In genomic region chr2:15943378-15943851, GRCh38 we compare ENCODE assay signal across 8 cellular contexts. TPM values are rescaled to one million over a fixed set of nuclear protein-coding genes. Genes with fewer than 3 reads are reported as not detected.
DNase-seq lines count a peak whose midpoint lies in the region; ATAC-seq, FAIRE-seq and TF ChIP-seq lines count a peak whose summit lies in the region.

No MANE protein-coding gene starts in this region.

- H3K4me1 Mint-ChIP-seq in H9, result peaks cover 45 to 48% of the 10 kb centered on the region in 2 experiments

- SMC1A ChIA-PET in GM12878 (lab: Charles Lee; ENCODE audit: uncharacterized antibody, unreplicated experiment), result no interaction called here

- intact Hi-C loops in GM12878 (cut with micrococcal nuclease; ENCODE audit: unreplicated experiment), result no loop called here
- intact Hi-C loops in mucosa of descending colon (cut with DNase I, micrococcal nuclease), result loop anchor here (10.0 kb wide), 2 partner anchors 341 to 561 kb away; no protein-coding TSS in a partner anchor

- H3K4me1 ChIP-seq in H9 (ENCODE audit: insufficient read depth, low read length), result peaks cover 3% of the 10 kb centered on the region
- no peaks in the 10 kb centered on the region for H3K4me1 ChIP-seq in GM12878 (ENCODE audit: control insufficient read depth, insufficient read depth, low read length)
- H3K4me1 ChIP-seq in mucosa of descending colon (ENCODE audit: low read depth), result peaks cover 34% of the 10 kb centered on the region

- no peak overlapping the region for H3K23ac ChIP-seq in H9 (ENCODE audit: insufficient read length, low read depth, low read length)

- no CpG with 5 or more reads among the region's 9 CpGs for WGBS in H9 (ENCODE audit: extremely low coverage, insufficient read length, low lambda C conversion rate)
- WGBS in GM12878 (ENCODE audit: insufficient coverage, insufficient replicate concordance, low lambda C conversion rate, missing lambda C conversion rate), result 0% methylated on average over 3 of the region's 9 CpGs

- no peak overlapping the region for H3K4ac ChIP-seq in H9 (ENCODE audit: low read depth, low read length)

- H3K9ac ChIP-seq in H9 (ENCODE audit: extremely low read depth, insufficient read length, low read length) (peak overlapping the region; percentile 79), GM12878 (ENCODE audit: control insufficient read depth, insufficient read depth, low read length) (no peak overlapping the region)

- H3T11ph ChIP-seq in H9 (ENCODE audit: low read length), result no peak overlapping the region

- H2BK5ac ChIP-seq in H9 (ENCODE audit: insufficient read length, low read length), result no peak overlapping the region

- peak overlapping the region in 2 of 3 experiments; percentile 84 to 94; a peak in 4 of 7 replicates for H3K27ac Mint-ChIP-seq in H9

- H3K4me3 ChIP-seq in GM12878 (no peak overlapping the region), mucosa of descending colon (no peak overlapping the region)

- H3K18ac ChIP-seq in H9 (ENCODE audit: insufficient read length, low read depth, low read length), result no peak overlapping the region

- no peak overlapping the region for H3K27ac ChIP-seq in C4-2B
- H3K27ac ChIP-seq in H9 (ENCODE audit: insufficient read length, low read depth, low read length), result no peak overlapping the region
- H3K27ac ChIP-seq in GM12878 (ENCODE audit: control insufficient read depth, insufficient read depth), result no peak overlapping the region

- H3K23me2 ChIP-seq in H9 (ENCODE audit: insufficient read length, low read depth, low read length, poor library complexity, severe bottlenecking), result peaks cover 17% of the 10 kb centered on the region

- H3K9me3 ChIP-seq in H9 (ENCODE audit: control insufficient read depth, low read depth, low read length) (no peaks in the 10 kb centered on the region), GM12878 (replicated peaks; ENCODE audit: control insufficient read depth, insufficient read depth, low read length) (no peaks in the 10 kb centered on the region), mucosa of descending colon (no peaks in the 10 kb centered on the region)

- TF ChIP-seq RAD21 in GM12878 (IDR thresholded peaks at IDR 0.05; ENCODE audit: insufficient read depth, low read depth, low read length), result no peak

- H4K20me1 ChIP-seq in H9 (ENCODE audit: control insufficient read depth, insufficient read depth, insufficient read length), result no peaks in the 10 kb centered on the region
- H4K20me1 ChIP-seq in GM12878 (ENCODE audit: control insufficient read depth, insufficient read depth), result no peaks in the 10 kb centered on the region

- H3K36me3 ChIP-seq in GM12878 (ENCODE audit: control insufficient read depth in 2 of 2, insufficient read depth in 2 of 2, low read length in 1 of 2), result no peaks in the 10 kb centered on the region
- H3K36me3 ChIP-seq in mucosa of descending colon (ENCODE audit: low read depth), result no peaks in the 10 kb centered on the region

- H2BK15ac ChIP-seq in H9 (ENCODE audit: low read depth, low read length), result no peak overlapping the region

- H3K27me3 ChIP-seq in H9 (ENCODE audit: insufficient read depth, low read length), result no peaks in the 10 kb centered on the region
- H3K27me3 ChIP-seq in GM12878 (replicated peaks in 1 of 2; ENCODE audit: control insufficient read depth in 2 of 2, insufficient read depth in 2 of 2, low read length in 1 of 2), result peaks cover 12 to 17% of the 10 kb centered on the region in 2 experiments

- no peak overlapping the region for H4K8ac ChIP-seq in H9 (replicated peaks; ENCODE audit: insufficient read length, low read depth, low read length)

- ATAC-seq in GM12878 (no peak), mucosa of descending colon (no peak), HG03342 (IDR thresholded peaks at IDR 0.05; ENCODE audit: unreplicated experiment) (no peak)

- POLR2A ChIA-PET in GM12878 (lab: Charles Lee), result interaction anchor here (0.7 kb wide), 1 partner anchor 1253 kb away, joined by 3 read pairs; no protein-coding TSS in a partner anchor

- H2BK20ac ChIP-seq in H9 (ENCODE audit: low read depth, low read length, poor library complexity, severe bottlenecking), result no peak overlapping the region

- H3K4me3 Mint-ChIP-seq in H9, result peak overlapping the region; percentile 97 to 99

- no peak for FAIRE-seq in GM12878 (lab: Jason Lieb, UNC)

- H2BK12ac ChIP-seq in H9 (ENCODE audit: insufficient read length, low read depth, low read length), result no peak overlapping the region

- H3K79me1 ChIP-seq in H9 (ENCODE audit: insufficient read depth, low read depth, low read length, poor library complexity, severe bottlenecking), result peaks cover 3% of the 10 kb centered on the region

- no peak overlapping the region for H2BK120ac ChIP-seq in H9 (ENCODE audit: low read depth, low read length, poor library complexity, severe bottlenecking)

- TF ChIP-seq EP300 in GM12878 (IDR thresholded peaks at IDR 0.05; ENCODE audit: borderline replicate concordance in 1 of 2, control insufficient read depth in 1 of 2, low read depth in 2 of 2, low read length in 2 of 2), result no peak

- H3K14ac ChIP-seq in H9 (ENCODE audit: insufficient read depth, low read length), result no peak overlapping the region

- RAD21 ChIA-PET in GM12878 (lab: Charles Lee; ENCODE audit: unreplicated experiment), result no interaction called here

- DNase-seq in H9 (peak; percentile 63), GM12878 (ENCODE audit: low read depth, low spot score) (no peak), mucosa of descending colon (peak in 2 of 3 donors; percentile 40 to 50), NCI-H1436 (lab: John Stamatoyannopoulos, UW) (no peak), NCI-H2029 (lab: John Stamatoyannopoulos, UW) (no peak)
- no peak for DNase-seq in activated CD4-positive, alpha-beta T cell treated with anti-CD3 and anti-CD28 coated beads for 1 hour

- BruUV-seq in GM12878 (replicated peaks; lab: Mats Ljungman, UMichigan), result no TSS peak

- no peak for TF ChIP-seq POLR2A in GM12878 (IDR thresholded peaks at IDR 0.05; ENCODE audit: low read depth, low read length)

- H3K79me2 ChIP-seq in H9 (ENCODE audit: insufficient read depth, low read length) (peaks cover 43% of the 10 kb centered on the region), GM12878 (ENCODE audit: control insufficient read depth, insufficient read depth, low read length) (no peaks in the 10 kb centered on the region)

- TF ChIP-seq CTCF in C4-2B (conservative IDR thresholded peaks at IDR 0.05) (peak; percentile 42), H9 (conservative IDR thresholded peaks at IDR 0.05) (peak; percentile 85), GM12878 (IDR thresholded peaks at IDR 0.05 in 2 of 3, conservative IDR thresholded peaks at IDR 0.05 in 1 of 3; ENCODE audit: control insufficient read depth in 2 of 3, extremely low read depth in 1 of 3, insufficient read depth in 1 of 3, low read depth in 3 of 3, low read length in 3 of 3) (0 out of 6 replicates have a peak, but pooled peaks have one; percentile 1 to 18 (median 17)), mucosa of descending colon (IDR thresholded peaks at IDR 0.05) (peak; percentile 26)

- H3K36me3 Mint-ChIP-seq in H9 (ENCODE audit: insufficient read depth in 1 of 3, low read depth in 3 of 3), result peaks cover 52 to 62% (median 52%) of the 10 kb centered on the region in 3 experiments

- H3K56ac ChIP-seq in H9 (ENCODE audit: insufficient read length, low read depth, low read length), result no peak overlapping the region

- CTCF ChIA-PET in GM12878 (lab: Yijun Ruan, JAX), result no interaction called here

- no peak overlapping the region for H4K5ac ChIP-seq in H9 (ENCODE audit: insufficient read length, low read depth, low read length)

- no peak overlapping the region for H4K91ac ChIP-seq in H9 (ENCODE audit: insufficient read length, low read depth, low read length)

- H2AFZ ChIP-seq in H9 (ENCODE audit: low read length), result no peak overlapping the region
- no peak overlapping the region for H2AFZ ChIP-seq in GM12878 (ENCODE audit: control insufficient read depth, low read depth, low read length)

- H3K27me3 Mint-ChIP-seq in H9 (ENCODE audit: low read depth), result no peaks in the 10 kb centered on the region

- H3K9me3 Mint-ChIP-seq in H9, result peaks cover 3 to 6% of the 10 kb centered on the region in 2 experiments; a peak in 2 of 5 replicates

- H2AK5ac ChIP-seq in H9 (ENCODE audit: insufficient read length, low read length), result no peak overlapping the region

- H3K4me2 ChIP-seq in H9 (ENCODE audit: insufficient read depth, insufficient read length, low read length) (peak overlapping the region; percentile 98), GM12878 (ENCODE audit: control insufficient read depth, insufficient read depth) (no peak overlapping the region)

- in situ Hi-C loops in GM12878 (cut with MboI), result loop anchor here (25.0 kb wide), 1 partner anchor 819 kb away; no protein-coding TSS in a partner anchor

TF ChIP-seq in GM12878, 131 proteins besides CTCF, POLR2A, EP300 and RAD21 (continues in another document):
- TF ChIP-seq BACH1 (IDR thresholded peaks at IDR 0.05; ENCODE audit: borderline replicate concordance), result no peak
- TF ChIP-seq CREM (IDR thresholded peaks at IDR 0.05; ENCODE audit: low read depth), result no peak
- no peak for TF ChIP-seq JUND (IDR thresholded peaks at IDR 0.05; ENCODE audit: low read depth, low read length)
- no peak for TF ChIP-seq E2F4 (IDR thresholded peaks at IDR 0.05; ENCODE audit: low read depth, low read length)

RNA-seq across cellular contexts. Expression of gene MYCN, which starts 3.1 kb away (rescaled TPM):
- 100.0 and 105 TPM in 2 replicates for total RNA-seq in H9 (2021)
- not detected in 2 replicates for total RNA-seq in GM12878 (2013; cell fraction: nucleolus; rRNA removed)
- not detected in 2 replicates for total RNA-seq in GM12878 (2014; rRNA removed)
- not detected in 2 replicates for total RNA-seq in GM12878 (2014; rRNA removed; fragmentation: Illumina TruSeq; extraction: Trizol)
- not detected in 2 replicates for total RNA-seq in GM12878 (2021)
- polyA plus RNA-seq in GM12878 (2011; ENCODE audit: low read depth), result not detected
- polyA plus RNA-seq in GM12878 (2011; rRNA removed), result not detected in 2 replicates
- polyA plus RNA-seq in GM12878 (2011; cell fraction: cytosol; rRNA removed), result not detected in 2 replicates
- polyA plus RNA-seq in GM12878 (2011; cell fraction: nucleus; rRNA removed), result not detected in 2 replicates
- polyA plus RNA-seq in GM12878 (2012), result not detected in 2 replicates
- not detected in 2 replicates for polyA plus RNA-seq in GM12878 (2014; fragmentation: Illumina TruSeq; extraction: Trizol)
- polyA plus RNA-seq in GM12878 (2014; fragmentation: Nextera tagmentation; extraction: Ambion mirVana), result not detected
- polyA plus RNA-seq in GM12878 (2014; rRNA removed), result not detected in 2 replicates
- polyA plus RNA-seq in GM12878 (2016; fragmentation: Nextera tagmentation; extraction: Ambion mirVana), result not detected
- polyA minus RNA-seq in GM12878 (2011; rRNA and poly(A)+ RNA removed), result not detected in 2 replicates
- polyA minus RNA-seq in GM12878 (2011; cell fraction: cytosol; rRNA and poly(A)+ RNA removed), result not detected in 2 replicates
- not detected in 2 replicates for polyA minus RNA-seq in GM12878 (2011; cell fraction: nucleus; rRNA and poly(A)+ RNA removed)
- 1 to 10 TPM in 2 of 3 donors, under 1 TPM in 1; 0.52 to 1.1 (median 1.1) TPM for total RNA-seq in mucosa of descending colon

Comparison
In these comparisons a context has a peak if more than half of its experiments do, and no peak if none do; other contexts are left out.
1. CTCF ChIP-seq: peak in every context shown above with its lines; median percentile 85 in H9; 42 in C4-2B; 26 in mucosa of descending colon; 17 in GM12878.
2. DNase-seq: peak in H9 (single experiment) and mucosa of descending colon (2 of 3); none in GM12878 (single experiment), NCI-H1436 (single experiment), activated CD4-positive, alpha-beta T cell treated with anti-CD3 and anti-CD28 coated beads for 1 hour (single experiment) and NCI-H2029 (single experiment).
3. RNA of gene MYCN, which starts 3.1 kb away (total RNA-seq): 100.0 to 105 TPM in H9; 0.52 to 1.1 TPM in mucosa of descending colon and not detected in GM12878; every median in the first group is over 10 times any median in the second.